Comparison of ENCODE assay signal across 10 cellular contexts in genomic region chr9:97938081-97938644, GRCh38. TPM values are rescaled to one million over a fixed set of nuclear protein-coding genes. Genes with fewer than 3 reads are reported as not detected.
DNase-seq lines count a peak whose midpoint lies in the region; ATAC-seq and TF ChIP-seq lines count a peak whose summit lies in the region.
"Had no signal": no experiment of that assay in that cellular context is flagged by ENCODE, and none has a peak within 500 bp of the region (broad histone marks: within the 10 kb centered on the region; RNA-seq: fewer than 3 reads in every experiment).

Gene HEMGN (minus strand): TSS chr9:97938172. CDS start chr9:97938136, 36 bp downstream.

- WGBS in ovary, 3 donors = 65 to 73% (median 70%) methylated on average over 3 of the region's 3 CpGs
- WGBS in mammary epithelial cell (ENCODE audit: low coverage, missing lambda C conversion rate) = 95% methylated on average over 3 of the region's 3 CpGs

- H3K27ac Mint-ChIP-seq in activated CD4-positive, alpha-beta memory T cell treated with anti-CD3 and anti-CD28 coated beads for 36 hours = peak within 1 kb of the TSS; percentile 77
- no peak within 1 kb of the TSS for H3K27ac Mint-ChIP-seq in nephron progenitor cell

- CTCF ChIA-PET in activated CD4-positive, alpha-beta memory T cell treated with anti-CD3 and anti-CD28 coated beads for 36 hours (lab: Charles Lee) = interaction anchor here (0.8 to 1.4 kb wide), 5 partner anchors 14 to 48 kb away, joined by 3 to 5 read pairs (median 4); partner anchors contain the start of gene TRMO
- CTCF ChIA-PET in mammary epithelial cell (lab: Charles Lee; ENCODE audit: low non-redundant PET) = no interaction called here

- H3K79me2 ChIP-seq in mammary epithelial cell (ENCODE audit: insufficient read depth, low read length) = no peaks in the 10 kb centered on the region

- H3K4me2 ChIP-seq in mammary epithelial cell (ENCODE audit: insufficient read depth, low read depth, low read length) = no peak within 1 kb of the TSS

- H3K4me1 ChIP-seq in ovary (ENCODE audit: insufficient read depth) (no peaks in the 10 kb centered on the region), mammary epithelial cell (ENCODE audit: insufficient read depth, low read length) (no peaks in the 10 kb centered on the region)

- peaks cover 20% of the 10 kb centered on the region for H3K4me1 Mint-ChIP-seq in activated CD4-positive, alpha-beta memory T cell treated with anti-CD3 and anti-CD28 coated beads for 36 hours (ENCODE audit: low read depth)
- H3K4me1 Mint-ChIP-seq in nephron progenitor cell = no peaks in the 10 kb centered on the region

- TF ChIP-seq POLR2A in ovary (IDR thresholded peaks at IDR 0.05) = no peak

- no peaks in the 10 kb centered on the region for H3K9me3 Mint-ChIP-seq in activated CD4-positive, alpha-beta memory T cell treated with anti-CD3 and anti-CD28 coated beads for 36 hours
- no peaks in the 10 kb centered on the region for H3K9me3 Mint-ChIP-seq in nephron progenitor cell

- BruUV-seq in mammary epithelial cell (replicated peaks; lab: Mats Ljungman, UMichigan) = no TSS peak

- H3K27me3 Mint-ChIP-seq in activated CD4-positive, alpha-beta memory T cell treated with anti-CD3 and anti-CD28 coated beads for 36 hours = no peaks in the 10 kb centered on the region
- peaks cover 86% of the 10 kb centered on the region for H3K27me3 Mint-ChIP-seq in nephron progenitor cell (ENCODE audit: low read depth, poor library complexity)

- TF ChIP-seq EP300 in ovary (IDR thresholded peaks at IDR 0.05) = no peak

- H3K4me3 Mint-ChIP-seq in activated CD4-positive, alpha-beta memory T cell treated with anti-CD3 and anti-CD28 coated beads for 36 hours = peak within 1 kb of the TSS; percentile 6
- H3K4me3 Mint-ChIP-seq in nephron progenitor cell = no peak within 1 kb of the TSS

- no peaks in the 10 kb centered on the region for H3K9me3 ChIP-seq in ovary
- no peaks in the 10 kb centered on the region for H3K9me3 ChIP-seq in mammary epithelial cell (replicated peaks; ENCODE audit: insufficient read depth, low read length)

- no peaks in the 10 kb centered on the region for H3K36me3 ChIP-seq in ovary
- no peaks in the 10 kb centered on the region for H3K36me3 ChIP-seq in mammary epithelial cell (ENCODE audit: insufficient read depth, low read length)

- DNase-seq in activated CD4-positive, alpha-beta memory T cell treated with anti-CD3 and anti-CD28 coated beads for 36 hours = peak; percentile 58
- peak; percentile 14 for DNase-seq in stimulated activated CD4-positive, alpha-beta T cell treated with anti-CD3 and anti-CD28 coated beads, Interleukin-1b, Interleukin-23, amount 100 ng/mL, for 48 hours
- DNase-seq in ovary (no peak), nephron progenitor cell (no peak), mammary epithelial cell (no peak)
- DNase-seq: hippocampal formation had no signal

- H3K36me3 Mint-ChIP-seq in activated CD4-positive, alpha-beta memory T cell treated with anti-CD3 and anti-CD28 coated beads for 36 hours = no peaks in the 10 kb centered on the region
- H3K36me3 Mint-ChIP-seq in nephron progenitor cell (ENCODE audit: low read depth) = no peaks in the 10 kb centered on the region

- peak; percentile 66 for ATAC-seq in GM19438 (IDR thresholded peaks at IDR 0.05; ENCODE audit: low read depth, unreplicated experiment)
- ATAC-seq in HG03354 (IDR thresholded peaks at IDR 0.05; ENCODE audit: poor library complexity, severe bottlenecking, unreplicated experiment) = peak; percentile 75

- no peaks in the 10 kb centered on the region for H3K27me3 ChIP-seq in ovary
- H3K27me3 ChIP-seq in mammary epithelial cell (ENCODE audit: insufficient read depth, low read length) = peaks cover 26% of the 10 kb centered on the region

- H3K27ac ChIP-seq in ovary (no peak within 1 kb of the TSS), mammary epithelial cell (ENCODE audit: insufficient read depth, low read depth, low read length) (no peak within 1 kb of the TSS)
- H3K27ac ChIP-seq: coronary artery had no signal

- in situ Hi-C loops in mammary epithelial cell (cut with MboI; ENCODE audit: low sequenced_read_pairs in 2 of 2) = loop anchor here in 1 of 2 donors (25.0 kb wide), 1 partner anchor 824 kb away; no protein-coding TSS in a partner anchor

- intact Hi-C loops in activated CD4-positive, alpha-beta memory T cell treated with anti-CD3 and anti-CD28 coated beads for 36 hours (cut with micrococcal nuclease) = loop anchor here (1.0 kb wide), 1 partner anchor 8 kb away; no protein-coding TSS in a partner anchor
- intact Hi-C loops in ovary (cut with DNase I) (no loop called here), mammary epithelial cell (cut with micrococcal nuclease) (no loop called here)

- TF ChIP-seq CTCF in ovary (IDR thresholded peaks at IDR 0.05) (no peak), nephron progenitor cell (IDR thresholded peaks at IDR 0.05) (no peak), mammary epithelial cell (conservative IDR thresholded peaks at IDR 0.05 in 1 of 2, IDR thresholded peaks at IDR 0.05 in 1 of 2; ENCODE audit: extremely low read depth in 1 of 2, insufficient read depth in 1 of 2, low read depth in 1 of 2, low read length in 2 of 2) (no peak)

- dilution Hi-C loops in mammary epithelial cell (cut with HindIII; ENCODE audit: low sequenced_read_pairs) = no loop called here

- POLR2A ChIA-PET in activated CD4-positive, alpha-beta memory T cell treated with anti-CD3 and anti-CD28 coated beads for 36 hours (lab: Charles Lee) = interaction anchor here (1.0 kb wide), 1 partner anchor 16 kb away, joined by 3 read pairs; the partner anchor contains the start of gene TRMO

- no peaks in the 10 kb centered on the region for H4K20me1 ChIP-seq in mammary epithelial cell (ENCODE audit: insufficient read depth, low read length)

- H3K4me3 ChIP-seq in ovary (no peak within 1 kb of the TSS), mammary epithelial cell (replicated peaks in 1 of 3; ENCODE audit: insufficient read depth in 1 of 3, low read depth in 2 of 3, low read length in 3 of 3) (no peak within 1 kb of the TSS)
- H3K4me3 ChIP-seq: coronary artery had no signal

- no peak within 1 kb of the TSS for H2AFZ ChIP-seq in mammary epithelial cell (ENCODE audit: low read depth, low read length)

- H3K9ac ChIP-seq in mammary epithelial cell (ENCODE audit: insufficient read depth, low read length) = no peak within 1 kb of the TSS

RNA-seq across cellular contexts. Expression of gene HEMGN, which starts in this region (rescaled TPM):
- total RNA-seq in activated CD4-positive, alpha-beta memory T cell treated with anti-CD3 and anti-CD28 coated beads for 36 hours = under 1 TPM; 0.69 to 0.99 TPM
- under 1 TPM in 2 of 7 donors, not detected in 5; 0.10 to 0.53 TPM for total RNA-seq in ovary
- polyA plus RNA-seq in ovary = not detected
- total RNA-seq in mammary epithelial cell = not detected
- polyA plus RNA-seq in mammary epithelial cell = not detected
- not detected for polyA minus RNA-seq in mammary epithelial cell
- total RNA-seq: H4 had no signal

Comparison
In these comparisons a context has a peak if more than half of its experiments do, and no peak if none do; other contexts are left out.
1. Peak in DNase-seq in activated CD4-positive, alpha-beta memory T cell treated with anti-CD3 and anti-CD28 coated beads for 36 hours; RNA of the gene not detected or under 1 TPM.